In the genomic region with DNA sequence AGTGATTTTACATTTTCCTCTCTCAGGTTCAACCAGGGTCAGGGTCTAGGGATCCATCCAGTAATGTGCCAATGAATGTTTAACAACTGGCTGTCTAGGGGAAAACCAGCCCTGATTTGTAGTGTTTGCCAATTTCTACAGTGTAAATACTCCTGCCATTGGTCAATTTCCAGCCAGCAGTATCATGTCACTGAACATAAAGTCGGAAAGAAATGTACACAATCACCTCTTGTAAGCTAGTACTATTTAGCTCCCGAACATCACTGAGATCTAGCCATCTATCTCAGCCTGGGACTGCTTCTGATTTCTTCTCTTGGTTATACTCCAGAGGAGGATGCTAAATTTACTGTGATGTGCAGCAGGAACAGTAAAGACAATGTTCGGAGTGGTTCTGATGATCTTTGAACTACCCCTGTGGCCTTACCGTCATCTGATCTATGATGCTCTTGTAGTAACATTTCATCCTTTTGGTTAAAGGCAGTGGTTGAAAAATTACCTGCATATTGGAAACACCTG, we compare ENCODE assay signal across 1 cellular context.
TF ChIP-seq lines count a peak whose summit lies in the region.

No MANE protein-coding gene starts in this region.

TF ChIP-seq in A549, 52 proteins besides CTCF, POLR2A, EP300 and RAD21:
- TF ChIP-seq RFX5 (IDR thresholded peaks at IDR 0.05) (no peak), CBX2 (IDR thresholded peaks at IDR 0.05; ENCODE audit: borderline replicate concordance, low read depth) (no peak), RARB (CRISPR knock-in tag; IDR thresholded peaks at IDR 0.05) (no peak), FOSB (CRISPR knock-in tag; IDR thresholded peaks at IDR 0.05) (no peak), ZSCAN20 (CRISPR knock-in tag; IDR thresholded peaks at IDR 0.05) (no peak)
